ENCODE assay signal across 8 cellular contexts in the genomic region with DNA sequence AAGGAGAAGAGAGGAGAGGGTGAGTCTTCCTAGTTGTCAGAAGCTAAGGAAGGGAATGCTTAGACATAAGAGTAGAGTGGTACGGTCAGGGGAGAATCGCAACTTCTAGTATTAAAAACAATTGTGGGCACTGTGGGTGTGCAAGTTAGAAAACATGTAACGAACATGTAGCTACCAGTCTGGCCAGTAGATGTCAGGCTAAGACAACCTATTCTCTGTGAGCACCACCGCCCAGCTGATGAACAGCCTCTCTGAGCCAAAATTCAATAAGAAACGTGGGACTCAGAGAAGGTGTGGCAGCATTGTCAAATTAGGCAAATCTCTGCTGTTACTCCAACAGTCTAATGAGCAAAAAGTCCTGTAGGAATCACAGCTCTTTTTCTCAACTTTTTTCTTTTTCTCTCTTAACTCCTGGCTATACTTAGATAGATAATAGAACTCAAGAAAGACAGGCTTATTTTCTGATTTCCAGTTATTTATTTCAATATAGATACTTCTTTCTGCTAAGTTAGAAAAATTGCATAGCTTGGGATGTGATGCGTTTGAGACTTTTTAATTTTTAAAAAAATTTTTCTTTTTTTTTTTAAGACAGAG.
DNase-seq lines count a peak whose midpoint lies in the region; ATAC-seq, FAIRE-seq and TF ChIP-seq lines count a peak whose summit lies in the region.

No MANE protein-coding gene starts in this region.

- DNase-seq in DMS53 (lab: John Stamatoyannopoulos, UW): peak; percentile 86
- peak; percentile 35 for DNase-seq in H54 (ENCODE audit: insufficient read length, low spot score)
- DNase-seq in NCI-H1105 treated with DMSO at 0.1 percent for 48 hours (lab: John Stamatoyannopoulos, UW): peak; percentile 63
- peak; percentile 54 for DNase-seq in T follicular helper cell (ENCODE audit: low read depth)
- DNase-seq in adrenal gland: peak; percentile 59 to 91 (median 74)
- DNase-seq in left cardiac atrium: peak; percentile 61
- peak; percentile 77 for DNase-seq in retina

- no peaks in the 10 kb centered on the region for H3K4me1 ChIP-seq in adrenal gland (replicated peaks in 1 of 2)

- no peaks in the 10 kb centered on the region for H3K36me3 ChIP-seq in adrenal gland (replicated peaks in 1 of 2)

- intact Hi-C loops in adrenal gland (cut with DNase I) (loop anchor here (2.0 to 10.0 kb wide), 6 partner anchors 187 to 999 kb away; a partner anchor contains a TSS), left cardiac atrium (cut with DNase I) (loop anchor here (1.0 to 10.0 kb wide), 6 partner anchors 219 to 842 kb away; no protein-coding TSS in a partner anchor)

- 6 to 7% (median 6%) methylated on average over 6 of the region's 6 CpGs for WGBS in adrenal gland, 4 donors

- TF ChIP-seq POLR2A in H54 (IDR thresholded peaks at IDR 0.05; ENCODE audit: low read depth, low read length) (no peak), adrenal gland (IDR thresholded peaks at IDR 0.05) (no peak)

- H3K4me3 ChIP-seq in adrenal gland: no peak overlapping the region

- TF ChIP-seq CTCF in adrenal gland (IDR thresholded peaks at IDR 0.05): peak; percentile 50 to 94 (median 88)

- no peaks in the 10 kb centered on the region for H3K9me3 ChIP-seq in adrenal gland (replicated peaks in 1 of 3)

- peaks cover 8% of the 10 kb centered on the region for H3K27me3 ChIP-seq in adrenal gland

- H3K27ac ChIP-seq in adrenal gland: no peak overlapping the region

- ATAC-seq in left cardiac atrium (peak; percentile 68 to 74), GM21367 (IDR thresholded peaks at IDR 0.05; ENCODE audit: unreplicated experiment) (no peak)

- FAIRE-seq in H54 (lab: Jason Lieb, UNC): no peak

Comparison
In these comparisons a context has a peak if more than half of its experiments do, and no peak if none do; other contexts are left out.
1. DNase-seq: peak in every context shown above with its lines; median percentile 86 in DMS53; 77 in retina; 74 in adrenal gland; 63 in NCI-H1105 treated with DMSO at 0.1 percent for 48 hours; 61 in left cardiac atrium; 54 in T follicular helper cell; 35 in H54.